In the genomic region with DNA sequence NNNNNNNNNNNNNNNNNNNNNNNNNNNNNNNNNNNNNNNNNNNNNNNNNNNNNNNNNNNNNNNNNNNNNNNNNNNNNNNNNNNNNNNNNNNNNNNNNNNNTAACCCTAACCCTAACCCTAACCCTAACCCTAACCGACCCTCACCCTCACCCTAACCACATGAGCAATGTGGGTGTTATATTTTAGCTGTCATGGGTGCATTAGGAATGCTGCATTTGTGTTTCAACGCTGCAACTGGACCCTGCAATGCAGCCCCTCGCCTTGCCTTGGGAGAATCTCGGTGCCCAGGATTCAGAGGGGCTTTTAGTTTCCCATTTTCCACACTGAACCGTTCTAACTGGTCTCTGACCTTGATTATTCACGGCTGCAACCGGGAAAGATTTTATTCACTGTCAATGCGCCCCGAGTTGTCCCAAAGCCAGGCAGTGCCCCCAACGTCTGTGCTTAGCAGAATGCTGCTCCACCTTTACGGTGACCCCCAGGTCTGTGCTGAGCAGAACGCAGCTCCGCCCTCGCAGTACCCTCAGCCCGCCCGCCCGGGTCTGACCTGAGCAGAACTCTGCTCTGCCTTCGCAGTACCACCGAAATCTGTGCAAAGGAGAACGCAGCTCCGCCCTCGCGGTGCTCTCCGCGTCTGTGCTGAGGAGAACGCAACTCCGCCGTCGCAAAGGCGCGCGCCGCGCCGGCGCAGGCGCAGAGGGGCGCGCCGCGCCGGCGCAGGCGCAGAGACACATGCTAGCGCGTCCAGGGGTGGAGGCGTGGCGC, we compare ENCODE assay signal across 1 cellular context.
TF ChIP-seq lines count a peak whose summit lies in the region.

No MANE protein-coding gene starts in this region.

TF ChIP-seq in GM23338, 12 proteins besides CTCF, POLR2A, EP300 and RAD21 (continued from another document):
- no peak for TF ChIP-seq ZNF462 (CRISPR knock-in tag; IDR thresholded peaks at IDR 0.05)
- no peak for TF ChIP-seq CREB1 (CRISPR knock-in tag; IDR thresholded peaks at IDR 0.05; ENCODE audit: low read depth)
- no peak for TF ChIP-seq ZNF114 (CRISPR knock-in tag; IDR thresholded peaks at IDR 0.05)
- TF ChIP-seq EZH2 (IDR thresholded peaks at IDR 0.05; ENCODE audit: low read depth, unreplicated experiment) = no peak
- TF ChIP-seq, protein P1, sequence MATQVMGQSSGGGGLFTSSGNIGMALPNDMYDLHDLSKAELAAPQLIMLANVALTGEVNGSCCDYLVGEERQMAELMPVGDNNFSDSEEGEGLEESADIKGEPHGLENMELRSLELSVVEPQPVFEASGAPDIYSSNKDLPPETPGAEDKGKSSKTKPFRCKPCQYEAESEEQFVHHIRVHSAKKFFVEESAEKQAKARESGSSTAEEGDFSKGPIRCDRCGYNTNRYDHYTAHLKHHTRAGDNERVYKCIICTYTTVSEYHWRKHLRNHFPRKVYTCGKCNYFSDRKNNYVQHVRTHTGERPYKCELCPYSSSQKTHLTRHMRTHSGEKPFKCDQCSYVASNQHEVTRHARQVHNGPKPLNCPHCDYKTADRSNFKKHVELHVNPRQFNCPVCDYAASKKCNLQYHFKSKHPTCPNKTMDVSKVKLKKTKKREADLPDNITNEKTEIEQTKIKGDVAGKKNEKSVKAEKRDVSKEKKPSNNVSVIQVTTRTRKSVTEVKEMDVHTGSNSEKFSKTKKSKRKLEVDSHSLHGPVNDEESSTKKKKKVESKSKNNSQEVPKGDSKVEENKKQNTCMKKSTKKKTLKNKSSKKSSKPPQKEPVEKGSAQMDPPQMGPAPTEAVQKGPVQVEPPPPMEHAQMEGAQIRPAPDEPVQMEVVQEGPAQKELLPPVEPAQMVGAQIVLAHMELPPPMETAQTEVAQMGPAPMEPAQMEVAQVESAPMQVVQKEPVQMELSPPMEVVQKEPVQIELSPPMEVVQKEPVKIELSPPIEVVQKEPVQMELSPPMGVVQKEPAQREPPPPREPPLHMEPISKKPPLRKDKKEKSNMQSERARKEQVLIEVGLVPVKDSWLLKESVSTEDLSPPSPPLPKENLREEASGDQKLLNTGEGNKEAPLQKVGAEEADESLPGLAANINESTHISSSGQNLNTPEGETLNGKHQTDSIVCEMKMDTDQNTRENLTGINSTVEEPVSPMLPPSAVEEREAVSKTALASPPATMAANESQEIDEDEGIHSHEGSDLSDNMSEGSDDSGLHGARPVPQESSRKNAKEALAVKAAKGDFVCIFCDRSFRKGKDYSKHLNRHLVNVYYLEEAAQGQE (IDR thresholded peaks at IDR 0.05; ENCODE audit: unreplicated experiment) = no peak
TF ChIP-seq in GM23338: peak in this region for 0.
